ENCODE assay signal across 24 cellular contexts in genomic region chr18:73986711-73987110, GRCh38.
"Had no signal": no experiment of that assay in that cellular context is flagged by ENCODE, and none has a peak within 500 bp of the region (broad histone marks: within the 10 kb centered on the region; RNA-seq: fewer than 3 reads in every experiment).

No MANE protein-coding gene starts in this region.

- DNase-seq: activated CD4-positive, alpha-beta T cell treated with anti-CD3 and anti-CD28 coated beads for 4 hours; activated CD8-positive, alpha-beta T cell treated with anti-CD3 and anti-CD28 coated beads for 36 hours; activated effector memory CD4-positive, alpha-beta T cell treated with anti-CD3 and anti-CD28 coated beads, Interleukin-2, amount 50 U/mL, for 16 hours; activated T-cell treated with anti-CD3 and anti-CD28 coated beads, Interleukin-2, amount 50 U/mL, for 4 hours; amniotic stem cell; cerebellar nuclear complex; effector memory CD4-positive, alpha-beta T cell; islet precursor cell; naive thymus-derived CD8-positive, alpha-beta T cell; retina; stimulated activated CD4-positive, alpha-beta T cell treated with anti-CD3 and anti-CD28 coated beads, Interleukin-4, amount 100 ng/mL, for 1 hour; stimulated activated naive B cell treated with anti-CD40 and anti-IgM and Interleukin-4, amounts not matched to agents 10 μg/mL and 1 μg/mL and 100 μg/mL, for 72 hours; T-helper 1 cell; T1000; uterus had no signal

- H3K27ac ChIP-seq: epithelial cell of prostate, neutrophil, parathyroid adenoma, tibial nerve, uterus had no signal

- H3K27ac Mint-ChIP-seq: activated CD8-positive, alpha-beta T cell treated with anti-CD3 and anti-CD28 coated beads for 36 hours; activated naive CD4-positive, alpha-beta T cell treated with anti-CD3 and anti-CD28 coated beads, Interleukin-2, amount 50 U/mL, for 24 hours; dendritic cell treated with granulocyte-macrophage colony-stimulating factor and Interleukin-4, amounts not matched to agents 40 ng/mL and 50 ng/mL, for 4 days; naive thymus-derived CD8-positive, alpha-beta T cell; stimulated activated naive B cell treated with anti-CD40 and anti-IgM and Interleukin-4, amounts not matched to agents 10 μg/mL and 1 μg/mL and 100 μg/mL, for 72 hours; WTC11 had no signal

- H2AFZ ChIP-seq: parathyroid adenoma had no signal

- H3K27me3 Mint-ChIP-seq: activated CD8-positive, alpha-beta T cell treated with anti-CD3 and anti-CD28 coated beads for 36 hours; activated naive CD4-positive, alpha-beta T cell treated with anti-CD3 and anti-CD28 coated beads, Interleukin-2, amount 50 U/mL, for 24 hours; naive thymus-derived CD8-positive, alpha-beta T cell; stimulated activated naive B cell treated with anti-CD40 and anti-IgM and Interleukin-4, amounts not matched to agents 10 μg/mL and 1 μg/mL and 100 μg/mL, for 72 hours had no signal

- H3K4me1 ChIP-seq: parathyroid adenoma, tibial nerve, uterus had no signal

- H3K36me3 ChIP-seq: neutrophil, tibial nerve, uterus had no signal

- H3K9ac ChIP-seq: parathyroid adenoma had no signal

- H3K36me3 Mint-ChIP-seq: activated naive CD4-positive, alpha-beta T cell treated with anti-CD3 and anti-CD28 coated beads, Interleukin-2, amount 50 U/mL, for 24 hours; naive thymus-derived CD8-positive, alpha-beta T cell had no signal

- H3K79me2 ChIP-seq: parathyroid adenoma had no signal

- H3K4me3 Mint-ChIP-seq: activated CD8-positive, alpha-beta T cell treated with anti-CD3 and anti-CD28 coated beads for 36 hours; activated naive CD4-positive, alpha-beta T cell treated with anti-CD3 and anti-CD28 coated beads, Interleukin-2, amount 50 U/mL, for 24 hours; activated T-cell treated with anti-CD3 and anti-CD28 coated beads, Interleukin-2, amount 50 U/mL, for 4 hours; dendritic cell treated with granulocyte-macrophage colony-stimulating factor and Interleukin-4, amounts not matched to agents 40 ng/mL and 50 ng/mL, for 4 days; naive thymus-derived CD8-positive, alpha-beta T cell; stimulated activated naive B cell treated with anti-CD40 and anti-IgM and Interleukin-4, amounts not matched to agents 10 μg/mL and 1 μg/mL and 100 μg/mL, for 72 hours; WTC11 had no signal

- H3K27me3 ChIP-seq: neutrophil, tibial nerve, uterus had no signal

- H3K4me1 Mint-ChIP-seq: activated naive CD4-positive, alpha-beta T cell treated with anti-CD3 and anti-CD28 coated beads, Interleukin-2, amount 50 U/mL, for 24 hours; naive thymus-derived CD8-positive, alpha-beta T cell; stimulated activated naive B cell treated with anti-CD40 and anti-IgM and Interleukin-4, amounts not matched to agents 10 μg/mL and 1 μg/mL and 100 μg/mL, for 72 hours; WTC11 had no signal

- ATAC-seq: activated CD8-positive, alpha-beta T cell treated with anti-CD3 and anti-CD28 coated beads for 36 hours; activated T-cell treated with anti-CD3 and anti-CD28 coated beads, Interleukin-2, amount 50 U/mL, for 4 hours; left lobe of liver; mucosa of descending colon; naive thymus-derived CD8-positive, alpha-beta T cell; stimulated activated naive B cell treated with anti-CD40 and anti-IgM and Interleukin-4, amounts not matched to agents 10 μg/mL and 1 μg/mL and 100 μg/mL, for 72 hours; WTC11 had no signal

- H3K4me3 ChIP-seq: mucosa of descending colon, tibial nerve, uterus had no signal

- H3K9me3 ChIP-seq: mucosa of descending colon, neutrophil, tibial nerve, uterus had no signal

- H3K9me3 Mint-ChIP-seq: activated naive CD4-positive, alpha-beta T cell treated with anti-CD3 and anti-CD28 coated beads, Interleukin-2, amount 50 U/mL, for 24 hours had no signal
